ENCODE assay signal across 17 cellular contexts in genomic region chr2:173130521-173131467, GRCh38. TPM values are rescaled to one million over a fixed set of nuclear protein-coding genes. Genes with fewer than 3 reads are reported as not detected.
A peak's percentile ranks its signal among the peaks of the same experiment; 100 is the strongest.
DNase-seq lines count a peak whose midpoint lies in the region; ATAC-seq and TF ChIP-seq lines count a peak whose summit lies in the region.
"Had no signal": no experiment of that assay in that cellular context is flagged by ENCODE, and none has a peak within 500 bp of the region (broad histone marks: within the 10 kb centered on the region; RNA-seq: fewer than 3 reads in every experiment).

No MANE protein-coding gene starts in this region.

- 84% methylated on average over 6 of the region's 6 CpGs for WGBS in mesenchymal stem cell

- TF ChIP-seq EP300 in Ishikawa (IDR thresholded peaks at IDR 0.05; ENCODE audit: borderline replicate concordance): no peak

- peaks cover 5 to 81% (median 16%) of the 10 kb centered on the region in 11 experiments; a peak in 14 of 22 replicates for H4K20me1 ChIP-seq in BLaER1 treated with 17β-estradiol and CSF1 and Interleukin-3, amounts not matched to agents 10 nM and 100 nM

- DNase-seq in mesenchymal stem cell: no peak
- no peak for DNase-seq in NCI-H526 (lab: John Stamatoyannopoulos, UW)
- no peak for DNase-seq in A172 (ENCODE audit: low spot score)
- DNase-seq: activated naive CD4-positive, alpha-beta T cell treated with Interleukin-2 at 50 U/mL for 16 hours; H9; NCI-H510A; SHP77 treated with DMSO at 0.1 percent for 48 hours; stimulated activated naive CD4-positive, alpha-beta T cell treated with Interleukin-2 at 50 U/mL for 16 hours had no signal

- H2BK120ac ChIP-seq in mesenchymal stem cell (ENCODE audit: low read depth, low read length): no peak overlapping the region

- no peak overlapping the region for H2AFZ ChIP-seq in mesenchymal stem cell (ENCODE audit: low read depth, low read length)
- H2AFZ ChIP-seq: neural progenitor cell had no signal

- H2BK12ac ChIP-seq in mesenchymal stem cell (ENCODE audit: low read length in 2 of 2): no peak overlapping the region

- peak overlapping the region in 6 of 11 experiments; percentile 2 to 18 (median 8); a peak in 8 of 22 replicates for H3K4me2 ChIP-seq in BLaER1 treated with 17β-estradiol and CSF1 and Interleukin-3, amounts not matched to agents 10 nM and 100 nM
- H3K4me2 ChIP-seq in mesenchymal stem cell (ENCODE audit: low read length, poor library complexity, severe bottlenecking): peak overlapping the region; percentile 37
- H3K4me2 ChIP-seq: neural progenitor cell had no signal

- H3K79me1 ChIP-seq in mesenchymal stem cell (replicated peaks; ENCODE audit: low read length, poor library complexity, severe bottlenecking): peaks cover 6% of the 10 kb centered on the region

- H2AK5ac ChIP-seq in mesenchymal stem cell (ENCODE audit: low read length, severe bottlenecking): no peak overlapping the region

- no peak overlapping the region for H3K9ac ChIP-seq in BLaER1 treated with 17β-estradiol and CSF1 and Interleukin-3, amounts not matched to agents 10 nM and 100 nM
- H3K9ac ChIP-seq in mesenchymal stem cell (ENCODE audit: low read length): peak overlapping the region; percentile 15
- H3K9ac ChIP-seq: neural progenitor cell had no signal

- no peak overlapping the region for H4K91ac ChIP-seq in mesenchymal stem cell (ENCODE audit: low read length)

- H3K18ac ChIP-seq in mesenchymal stem cell (ENCODE audit: low read depth in 1 of 2, low read length in 2 of 2): no peak overlapping the region

- peak; percentile 70 for ATAC-seq in SK-N-SH treated with all-trans-retinoic acid at 6 μM for 48 hours
- ATAC-seq in HG03457 (IDR thresholded peaks at IDR 0.05; ENCODE audit: unreplicated experiment): no peak
- no peak for ATAC-seq in GM19452 (IDR thresholded peaks at IDR 0.05; ENCODE audit: unreplicated experiment)
- ATAC-seq: left lobe of liver, sciatic nerve had no signal

- no peak overlapping the region for H3K27ac ChIP-seq in BLaER1 treated with 17β-estradiol and CSF1 and Interleukin-3, amounts not matched to agents 10 nM and 100 nM
- H3K27ac ChIP-seq in mesenchymal stem cell (ENCODE audit: low read length, poor library complexity, severe bottlenecking): no peak overlapping the region
- H3K27ac ChIP-seq: neural progenitor cell, vagina had no signal

- H3K27me3 ChIP-seq in BLaER1 treated with 17β-estradiol and CSF1 and Interleukin-3, amounts not matched to agents 10 nM and 100 nM: peaks cover 0 to 68% (median 0%) of the 10 kb centered on the region in 11 experiments; a peak in 6 of 22 replicates
- H3K27me3 ChIP-seq in mesenchymal stem cell (ENCODE audit: control insufficient read depth in 1 of 2, insufficient read depth in 1 of 2, low read length in 2 of 2): no peaks in the 10 kb centered on the region
- H3K27me3 ChIP-seq: neural progenitor cell, vagina had no signal

- H3K9me3 ChIP-seq in BLaER1 treated with 17β-estradiol and CSF1 and Interleukin-3, amounts not matched to agents 10 nM and 100 nM (replicated peaks in 1 of 11): peaks cover 0 to 7% (median 0%) of the 10 kb centered on the region in 11 experiments; a peak in 2 of 22 replicates
- no peaks in the 10 kb centered on the region for H3K9me3 ChIP-seq in mesenchymal stem cell (ENCODE audit: control insufficient read depth, low read length)
- H3K9me3 ChIP-seq: vagina had no signal

- no peak for TF ChIP-seq RAD21 in Ishikawa (IDR thresholded peaks at IDR 0.05; ENCODE audit: low read depth)

- H3K4me3 ChIP-seq in BLaER1 treated with 17β-estradiol and CSF1 and Interleukin-3, amounts not matched to agents 10 nM and 100 nM: no peak overlapping the region
- no peak overlapping the region for H3K4me3 ChIP-seq in mesenchymal stem cell (ENCODE audit: insufficient read depth in 1 of 2, low read depth in 1 of 2, low read length in 2 of 2)
- H3K4me3 ChIP-seq: neural progenitor cell, vagina had no signal

- peaks cover 27 to 63% (median 36%) of the 10 kb centered on the region in 10 experiments for H3K4me1 ChIP-seq in BLaER1 treated with 17β-estradiol and CSF1 and Interleukin-3, amounts not matched to agents 10 nM and 100 nM
- no peaks in the 10 kb centered on the region for H3K4me1 ChIP-seq in mesenchymal stem cell (ENCODE audit: control insufficient read depth, insufficient read depth, low read depth, low read length)

- H4K8ac ChIP-seq in mesenchymal stem cell (ENCODE audit: low read length): no peak overlapping the region

- no peak overlapping the region for H3K14ac ChIP-seq in mesenchymal stem cell (ENCODE audit: low read length in 2 of 2)

- peaks cover 0 to 22% (median 7%) of the 10 kb centered on the region in 11 experiments; a peak in 9 of 22 replicates for H3K36me3 ChIP-seq in BLaER1 treated with 17β-estradiol and CSF1 and Interleukin-3, amounts not matched to agents 10 nM and 100 nM
- H3K36me3 ChIP-seq in mesenchymal stem cell (ENCODE audit: control insufficient read depth in 1 of 2, insufficient read depth in 2 of 2, low read depth in 1 of 2, low read length in 2 of 2): peaks cover 0 to 7% of the 10 kb centered on the region in 2 experiments
- H3K36me3 ChIP-seq: neural progenitor cell, vagina had no signal

- H3K23ac ChIP-seq in mesenchymal stem cell (ENCODE audit: low read length in 2 of 2): no peak overlapping the region

- H2BK15ac ChIP-seq in mesenchymal stem cell (ENCODE audit: low read depth, poor library complexity, severe bottlenecking): no peak overlapping the region

- H2BK5ac ChIP-seq in mesenchymal stem cell (ENCODE audit: low read depth, low read length, poor library complexity, severe bottlenecking): no peak overlapping the region

- H3K4ac ChIP-seq in mesenchymal stem cell (ENCODE audit: low read depth in 1 of 2, low read length in 2 of 2): no peak overlapping the region

TF ChIP-seq in Ishikawa, 13 proteins besides CTCF, POLR2A, EP300 and RAD21:
- TF ChIP-seq TAF1 (IDR thresholded peaks at IDR 0.05; ENCODE audit: low read depth) (no peak), NFIC (IDR thresholded peaks at IDR 0.05) (peak; percentile 23; the same call in 1 of the 2 replicates), USF1 (IDR thresholded peaks at IDR 0.05) (no peak)

TF ChIP-seq in SK-N-SH treated with all-trans-retinoic acid at 6 μM for 48 hours, 23 proteins besides CTCF, POLR2A, EP300 and RAD21 (continues in another document):
- TF ChIP-seq ZFP3 (CRISPR knock-in tag; IDR thresholded peaks at IDR 0.05): no peak
- TF ChIP-seq TSHZ2 (CRISPR knock-in tag; IDR thresholded peaks at IDR 0.05): no peak
- no peak for TF ChIP-seq CREB5 (CRISPR knock-in tag; IDR thresholded peaks at IDR 0.05; ENCODE audit: low read depth)
- TF ChIP-seq GLIS3 (CRISPR knock-in tag; IDR thresholded peaks at IDR 0.05): no peak
- no peak for TF ChIP-seq CSDC2 (CRISPR knock-in tag; IDR thresholded peaks at IDR 0.05)
- no peak for TF ChIP-seq PATZ1 (CRISPR knock-in tag; IDR thresholded peaks at IDR 0.05; ENCODE audit: borderline replicate concordance)
- TF ChIP-seq BACH2 (CRISPR knock-in tag; IDR thresholded peaks at IDR 0.05; ENCODE audit: borderline replicate concordance): no peak

RNA-seq across cellular contexts. Expression of gene MAP3K20, which starts 55.1 kb away (rescaled TPM):
- 33.5 TPM for polyA plus RNA-seq in mesenchymal stem cell (2013, experiment 1 of 2)
- 34.0 TPM for polyA plus RNA-seq in mesenchymal stem cell (2013, experiment 2 of 2)
- 43.2 and 51.4 TPM in 2 replicates for total RNA-seq in A172 (2014; rRNA removed; shearing (Covaris generic))
